In genomic region chr19:13150919-13151604, GRCh38 we compare ENCODE assay signal across 2 cellular contexts.
TF ChIP-seq lines count a peak whose summit lies in the region.

No MANE protein-coding gene starts in this region.

TF ChIP-seq in WTC11, 78 proteins besides CTCF, POLR2A, EP300 and RAD21 (continued from another document):
- no peak for TF ChIP-seq E2F4 (CRISPR knock-in tag; IDR thresholded peaks at IDR 0.05; ENCODE audit: borderline replicate concordance, low read depth)
- no peak for TF ChIP-seq NR3C1 (CRISPR knock-in tag; conservative IDR thresholded peaks at IDR 0.05; ENCODE audit: low read depth)
- no peak for TF ChIP-seq ATF1 (CRISPR knock-in tag; IDR thresholded peaks at IDR 0.05)
- TF ChIP-seq NR1H2 (CRISPR knock-in tag; IDR thresholded peaks at IDR 0.05): no peak
- 0 out of 2 replicates have a peak, but pooled peaks have one; percentile 13 for TF ChIP-seq ERG (CRISPR knock-in tag; IDR thresholded peaks at IDR 0.05)

TF ChIP-seq in endothelial cell of umbilical vein, 7 proteins besides CTCF, POLR2A, EP300 and RAD21 (continued from another document):
- TF ChIP-seq MAX (IDR thresholded peaks at IDR 0.05; ENCODE audit: insufficient read depth, insufficient read length) (no peak), POLR2AphosphoS5 (IDR thresholded peaks at IDR 0.05; ENCODE audit: insufficient read depth, low read depth, low read length) (no peak), GATA2 (IDR thresholded peaks at IDR 0.05; ENCODE audit: insufficient read depth, insufficient read length, low read depth, low read length) (no peak), FOS (IDR thresholded peaks at IDR 0.05; ENCODE audit: borderline replicate concordance, insufficient read depth, low read length) (no peak), MYC (IDR thresholded peaks at IDR 0.05; ENCODE audit: low read depth, low read length) (no peak)
